Comparison of ENCODE assay signal across 8 cellular contexts in genomic region chr7:24576171-24577052, GRCh38. TPM values are rescaled to one million over a fixed set of nuclear protein-coding genes. Genes with fewer than 3 reads are reported as not detected.
DNase-seq lines count a peak whose midpoint lies in the region; ATAC-seq and TF ChIP-seq lines count a peak whose summit lies in the region.

No MANE protein-coding gene starts in this region.

- no peaks in the 10 kb centered on the region for H3K9me3 ChIP-seq in adrenal gland (replicated peaks in 1 of 3)
- no peaks in the 10 kb centered on the region for H3K9me3 ChIP-seq in upper lobe of left lung

- no peak for TF ChIP-seq POLR2A in adrenal gland (IDR thresholded peaks at IDR 0.05)
- TF ChIP-seq POLR2A in upper lobe of left lung (IDR thresholded peaks at IDR 0.05): no peak

- TF ChIP-seq CTCF in BJ (IDR thresholded peaks at IDR 0.05; ENCODE audit: insufficient read depth, low read depth, low read length) (peak; percentile 73), adrenal gland (IDR thresholded peaks at IDR 0.05) (peak; percentile 40 to 69 (median 48)), upper lobe of left lung (IDR thresholded peaks at IDR 0.05) (peak; percentile 21 to 50 (median 36))

- H3K36me3 ChIP-seq in BJ (ENCODE audit: control insufficient read depth, insufficient read depth, low read length) (no peaks in the 10 kb centered on the region), adrenal gland (replicated peaks in 1 of 2) (no peaks in the 10 kb centered on the region), upper lobe of left lung (no peaks in the 10 kb centered on the region)

- no peak for DNase-seq in BJ (ENCODE audit: low read depth)
- DNase-seq in NCI-H345 (lab: John Stamatoyannopoulos, UW): peak; percentile 51
- peak in 3 of 7 donors; percentile 18 to 19 (median 19) for DNase-seq in adrenal gland
- DNase-seq in inferior parietal cortex (ENCODE audit: extremely low spot score): peak; percentile 76
- no peak for DNase-seq in upper lobe of left lung

- TF ChIP-seq EP300 in upper lobe of left lung (IDR thresholded peaks at IDR 0.05): no peak

- WGBS in adrenal gland, 4 donors: 36 to 50% (median 41%) methylated on average over 2 of the region's 2 CpGs
- 31 to 38% methylated on average over 2 of the region's 2 CpGs for WGBS in upper lobe of left lung, 2 donors

- no peak overlapping the region for H3K27ac ChIP-seq in adrenal gland
- no peak overlapping the region for H3K27ac ChIP-seq in upper lobe of left lung

- POLR2A ChIA-PET in BJ (lab: Charles Lee): interaction anchor here (0.6 kb wide), 1 partner anchor 26 kb away, joined by 6 read pairs; no protein-coding TSS in a partner anchor

- 0 out of 2 replicates have a peak, but pooled peaks cover 1% of the 10 kb centered on the region for H3K27me3 ChIP-seq in BJ (ENCODE audit: control insufficient read depth, insufficient read depth, low read length)
- no peaks in the 10 kb centered on the region for H3K27me3 ChIP-seq in adrenal gland
- H3K27me3 ChIP-seq in upper lobe of left lung: no peaks in the 10 kb centered on the region

- ATAC-seq in GM18502 (IDR thresholded peaks at IDR 0.05; ENCODE audit: poor library complexity, unreplicated experiment) (peak; percentile 31), HG03354 (IDR thresholded peaks at IDR 0.05; ENCODE audit: poor library complexity, severe bottlenecking, unreplicated experiment) (peak; percentile 25), upper lobe of left lung (ENCODE audit: low FRiP score in 2 of 2) (no peak), GM18519 (IDR thresholded peaks at IDR 0.05; ENCODE audit: low FRiP score, unreplicated experiment) (no peak)

- intact Hi-C loops in adrenal gland (cut with DNase I): no loop called here

- H3K4me3 ChIP-seq in BJ (ENCODE audit: low read depth, low read length): no peak overlapping the region
- no peak overlapping the region for H3K4me3 ChIP-seq in adrenal gland
- no peak overlapping the region for H3K4me3 ChIP-seq in upper lobe of left lung

- CTCF ChIA-PET in BJ (lab: Yijun Ruan, JAX): interaction anchor here (0.6 to 3.8 kb wide), 18 partner anchors 12 to 527 kb away, joined by 3 to 27 read pairs (median 4); no protein-coding TSS in a partner anchor

- H3K4me1 ChIP-seq in adrenal gland (replicated peaks in 1 of 2): peaks cover 0 to 18% of the 10 kb centered on the region in 2 donors
- H3K4me1 ChIP-seq in upper lobe of left lung: peaks cover 5 to 20% (median 7%) of the 10 kb centered on the region in 4 donors

RNA-seq across cellular contexts. Expression of gene PALS2, which starts 3.2 kb away (rescaled TPM):
- polyA plus RNA-seq in BJ (2011; rRNA removed): 2.7 and 5.1 TPM in 2 replicates
- polyA minus RNA-seq in BJ (2011; rRNA and poly(A)+ RNA removed): 5.1 and 6.5 TPM in 2 replicates
- 10 to 100 TPM in 4 of 8 donors, 1 to 10 TPM in 4; 5.5 to 26.9 (median 12.4) TPM for total RNA-seq in adrenal gland
- polyA plus RNA-seq in adrenal gland: 1 to 10 TPM in 2 of 3 donors, under 1 TPM in 1; 0.98 to 3.7 (median 1.8) TPM
- 10 to 100 TPM in 4 of 6 donors, 1 to 10 TPM in 2; 8.5 to 22.0 (median 11.1) TPM for total RNA-seq in upper lobe of left lung

Comparison
In these comparisons a context has a peak if more than half of its experiments do, and no peak if none do; other contexts are left out.
1. DNase-seq: peak in NCI-H345 (single experiment) and inferior parietal cortex (single experiment); none in BJ (single experiment) and upper lobe of left lung (0 of 2).
2. ATAC-seq: peak in GM18502 (single experiment) and HG03354 (single experiment); none in upper lobe of left lung (0 of 2) and GM18519 (single experiment).
3. Peak in every context shown above with its lines, with median percentiles within 50 percentile points of each other: CTCF ChIP-seq.